13 cellular contexts compared by ENCODE assay signal in the genomic region with DNA sequence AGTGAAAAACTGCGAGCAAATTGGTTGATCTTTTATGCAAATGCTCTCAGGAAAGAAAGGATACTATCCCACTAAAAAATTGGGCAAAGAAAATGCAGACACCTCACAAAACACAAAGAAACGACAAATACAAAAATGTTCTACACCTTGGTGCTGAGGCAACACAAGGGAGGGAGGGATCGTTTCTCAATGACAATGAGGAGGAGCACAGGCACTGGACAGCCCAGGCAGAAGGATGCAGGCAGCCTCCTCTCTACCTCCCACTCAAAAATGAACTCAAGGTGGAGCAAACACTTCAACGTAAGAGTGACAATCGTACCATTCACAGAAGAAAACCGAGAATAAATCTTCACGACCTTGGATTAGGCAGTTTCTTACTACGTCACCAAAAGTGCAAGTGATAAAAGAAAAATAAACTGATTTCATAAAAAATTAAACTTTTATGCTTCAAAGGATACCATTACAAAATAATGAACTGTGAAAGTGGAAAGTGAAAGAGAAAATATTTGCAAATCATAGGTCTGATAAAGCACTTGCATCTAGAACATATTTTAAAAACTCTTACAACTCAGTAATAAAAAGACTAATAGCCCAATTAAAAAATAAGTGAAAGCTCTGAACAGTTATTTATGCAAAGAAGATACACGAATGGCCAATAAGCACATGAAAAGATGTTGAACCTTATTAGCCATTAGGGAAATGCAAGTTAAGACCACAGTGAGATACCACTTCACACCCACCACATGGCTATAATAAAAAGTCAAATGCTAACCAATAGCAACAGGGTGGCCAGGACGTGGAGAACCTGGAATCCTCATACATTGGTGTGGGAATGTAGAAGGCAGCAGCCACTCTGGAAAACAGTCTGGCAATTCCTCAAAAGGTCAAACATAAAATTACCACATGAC.
A peak's percentile ranks its signal among the peaks of the same experiment; 100 is the strongest.
DNase-seq lines count a peak whose midpoint lies in the region; ATAC-seq and TF ChIP-seq lines count a peak whose summit lies in the region.
"Had no signal": no experiment of that assay in that cellular context is flagged by ENCODE, and none has a peak within 500 bp of the region (broad histone marks: within the 10 kb centered on the region; RNA-seq: fewer than 3 reads in every experiment).

No MANE protein-coding gene starts in this region.

- H3K36me3 ChIP-seq in GM06990 (ENCODE audit: control insufficient read depth, insufficient read depth, low read length) (peaks cover 2% of the 10 kb centered on the region), OCI-LY7 (ENCODE audit: insufficient read depth, low read length) (peaks cover 23% of the 10 kb centered on the region), mesenchymal stem cell (ENCODE audit: control insufficient read depth in 1 of 2, insufficient read depth in 2 of 2, low read depth in 1 of 2, low read length in 2 of 2) (peaks cover 7 to 8% of the 10 kb centered on the region in 2 experiments), esophagus muscularis mucosa (peaks cover 0 to 1% (median 0%) of the 10 kb centered on the region in 4 donors)

- no peak overlapping the region for H2AK5ac ChIP-seq in mesenchymal stem cell (ENCODE audit: low read length, severe bottlenecking)

- H4K8ac ChIP-seq in mesenchymal stem cell (ENCODE audit: low read length): no peak overlapping the region

- H3K27me3 ChIP-seq in GM06990 (replicated peaks; ENCODE audit: control insufficient read depth, insufficient read depth, low read length): no peaks in the 10 kb centered on the region
- H3K27me3 ChIP-seq in mesenchymal stem cell (ENCODE audit: control insufficient read depth in 1 of 2, insufficient read depth in 1 of 2, low read length in 2 of 2): no peaks in the 10 kb centered on the region
- no peaks in the 10 kb centered on the region for H3K27me3 ChIP-seq in esophagus muscularis mucosa
- H3K27me3 ChIP-seq: testis had no signal

- TF ChIP-seq CTCF in GM06990 (IDR thresholded peaks at IDR 0.05; ENCODE audit: insufficient read depth, low read length, poor library complexity, severe bottlenecking) (no peak), OCI-LY7 (conservative IDR thresholded peaks at IDR 0.05; ENCODE audit: low read length) (no peak; the same call in 1 of the 2 replicates), esophagus muscularis mucosa (IDR thresholded peaks at IDR 0.05) (no peak)

- no peak overlapping the region for H3K14ac ChIP-seq in mesenchymal stem cell (ENCODE audit: low read length in 2 of 2)

- H3K4me2 ChIP-seq in OCI-LY7 (ENCODE audit: low read length) (peak overlapping the region; percentile 34), mesenchymal stem cell (ENCODE audit: low read length, poor library complexity, severe bottlenecking) (no peak overlapping the region)

- POLR2A ChIA-PET in OCI-LY7 (lab: Charles Lee): no interaction called here

- H2BK120ac ChIP-seq in mesenchymal stem cell (ENCODE audit: low read depth, low read length): no peak overlapping the region

- TF ChIP-seq POLR2A in esophagus muscularis mucosa (IDR thresholded peaks at IDR 0.05; ENCODE audit: low read depth): no peak

- no peaks in the 10 kb centered on the region for H3K9me2 ChIP-seq in OCI-LY7 (ENCODE audit: insufficient read depth, low read length)

- H2BK12ac ChIP-seq in mesenchymal stem cell (ENCODE audit: low read length in 2 of 2): no peak overlapping the region

- H3K9me3 ChIP-seq in OCI-LY7 (ENCODE audit: low read length) (no peaks in the 10 kb centered on the region), mesenchymal stem cell (ENCODE audit: control insufficient read depth, low read length) (no peaks in the 10 kb centered on the region), esophagus muscularis mucosa (no peaks in the 10 kb centered on the region)
- H3K9me3 ChIP-seq: testis had no signal

- no peak overlapping the region for H2BK5ac ChIP-seq in mesenchymal stem cell (ENCODE audit: low read depth, low read length, poor library complexity, severe bottlenecking)

- WGBS in mesenchymal stem cell: 69% methylated on average over 6 of the region's 10 CpGs
- 37% methylated on average over 10 of the region's 10 CpGs for WGBS in esophagus muscularis mucosa

- H4K91ac ChIP-seq in mesenchymal stem cell (ENCODE audit: low read length): no peak overlapping the region

- H3K4me3 ChIP-seq in GM06990 (replicated peaks; ENCODE audit: low read depth, low read length): 0 out of 2 replicates have a peak overlapping the region, but pooled peaks have one; percentile 1
- no peak overlapping the region for H3K4me3 ChIP-seq in OCI-LY7 (ENCODE audit: low read depth, low read length, poor library complexity, severe bottlenecking)
- no peak overlapping the region for H3K4me3 ChIP-seq in mesenchymal stem cell (ENCODE audit: insufficient read depth in 1 of 2, low read depth in 1 of 2, low read length in 2 of 2)
- H3K4me3 ChIP-seq in esophagus muscularis mucosa: no peak overlapping the region
- H3K4me3 ChIP-seq: testis had no signal

- no peak for TF ChIP-seq EP300 in esophagus muscularis mucosa (IDR thresholded peaks at IDR 0.05)

- no peak overlapping the region for H3K4ac ChIP-seq in mesenchymal stem cell (ENCODE audit: low read depth in 1 of 2, low read length in 2 of 2)

- H3K4me1 ChIP-seq in OCI-LY7 (ENCODE audit: insufficient read depth, low read length, poor library complexity, severe bottlenecking): peaks cover 18% of the 10 kb centered on the region
- H3K4me1 ChIP-seq in mesenchymal stem cell (ENCODE audit: control insufficient read depth, insufficient read depth, low read depth, low read length): peaks cover 4% of the 10 kb centered on the region
- peaks cover 54 to 94% (median 83%) of the 10 kb centered on the region in 4 donors for H3K4me1 ChIP-seq in esophagus muscularis mucosa

- CTCF ChIA-PET in OCI-LY7 (lab: Charles Lee; ENCODE audit: unreplicated experiment): no interaction called here

- no TSS peak for BruUV-seq in OCI-LY7 (replicated peaks; lab: Mats Ljungman, UMichigan)

- H2AFZ ChIP-seq in OCI-LY7 (ENCODE audit: low read length): no peak overlapping the region
- no peak overlapping the region for H2AFZ ChIP-seq in mesenchymal stem cell (ENCODE audit: low read depth, low read length)

- peaks cover 24% of the 10 kb centered on the region for H3K79me1 ChIP-seq in mesenchymal stem cell (replicated peaks; ENCODE audit: low read length, poor library complexity, severe bottlenecking)

- peak overlapping the region; percentile 4 for H3K9ac ChIP-seq in mesenchymal stem cell (ENCODE audit: low read length)

- DNase-seq in GM06990 (ENCODE audit: extremely low read depth, insufficient read length): no peak
- DNase-seq in OCI-LY7 (ENCODE audit: low spot score): no peak
- no peak for DNase-seq in mesenchymal stem cell
- no peak for DNase-seq in Ammon's horn (ENCODE audit: low spot score)
- no peak for DNase-seq in esophagus muscularis mucosa (ENCODE audit: extremely low spot score)
- no peak for DNase-seq in hippocampal formation (lab: John Stamatoyannopoulos, UW)
- DNase-seq in NCI-H2029 treated with DMSO at 0.1 percent for 48 hours (lab: John Stamatoyannopoulos, UW): no peak
- DNase-seq: DND-41; NCI-H774; stimulated activated CD4-positive, alpha-beta T cell treated with anti-CD3 and anti-CD28 coated beads, Interleukin-2, amount 100 ng/mL, for 48 hours; T-helper 9 cell; testis had no signal

- H3K27ac ChIP-seq in OCI-LY7 (ENCODE audit: low read depth, low read length, poor library complexity, severe bottlenecking): no peak overlapping the region
- no peak overlapping the region for H3K27ac ChIP-seq in mesenchymal stem cell (ENCODE audit: low read length, poor library complexity, severe bottlenecking)
- no peak overlapping the region for H3K27ac ChIP-seq in esophagus muscularis mucosa (replicated peaks in 1 of 4)
- H3K27ac ChIP-seq: testis had no signal

- H2BK15ac ChIP-seq in mesenchymal stem cell (ENCODE audit: low read depth, poor library complexity, severe bottlenecking): no peak overlapping the region

- ATAC-seq in GM21390 (IDR thresholded peaks at IDR 0.05; ENCODE audit: unreplicated experiment): peak; percentile 46

- H3K79me2 ChIP-seq in OCI-LY7 (ENCODE audit: insufficient read depth, low read depth, low read length): peaks cover 54% of the 10 kb centered on the region

- no peak overlapping the region for H3K18ac ChIP-seq in mesenchymal stem cell (ENCODE audit: low read depth in 1 of 2, low read length in 2 of 2)

- intact Hi-C loops in OCI-LY7 (cut with micrococcal nuclease; ENCODE audit: unreplicated experiment) (loop anchor here (5.0 kb wide), 1 partner anchor 69 kb away; no protein-coding TSS in a partner anchor), esophagus muscularis mucosa (cut with DNase I) (no loop called here)

- H3K23ac ChIP-seq in mesenchymal stem cell (ENCODE audit: low read length in 2 of 2): no peak overlapping the region

- peaks cover 19% of the 10 kb centered on the region for H4K20me1 ChIP-seq in OCI-LY7 (ENCODE audit: insufficient read depth, low read length)
